ENCODE assay signal across 12 cellular contexts in the genomic region with DNA sequence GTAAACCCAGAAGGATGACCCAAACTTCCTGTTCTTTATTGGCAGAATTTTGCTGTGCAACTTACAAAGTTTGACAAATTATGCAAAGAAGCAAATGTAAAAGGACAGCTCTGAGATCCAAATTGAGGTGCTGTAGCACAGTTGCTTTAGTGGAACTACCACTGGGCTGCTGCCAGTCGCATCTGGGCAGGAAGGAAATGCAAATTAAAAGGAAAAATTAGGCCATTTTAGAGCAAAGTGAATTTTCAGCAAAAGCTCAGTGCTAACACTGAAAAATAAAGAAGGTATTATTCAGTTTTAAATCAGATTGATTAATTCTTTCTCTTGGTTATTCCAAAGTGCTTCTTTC.
DNase-seq lines count a peak whose midpoint lies in the region; ATAC-seq, FAIRE-seq and TF ChIP-seq lines count a peak whose summit lies in the region.
"Had no signal": no experiment of that assay in that cellular context is flagged by ENCODE, and none has a peak within 500 bp of the region (broad histone marks: within the 10 kb centered on the region; RNA-seq: fewer than 3 reads in every experiment).

No MANE protein-coding gene starts in this region.

- intact Hi-C loops in left ventricle myocardium inferior (cut with micrococcal nuclease) (loop anchor here (10.0 kb wide), 1 partner anchor 532 kb away; no protein-coding TSS in a partner anchor), left ventricle myocardium superior (cut with micrococcal nuclease) (loop anchor here (5.0 kb wide), 1 partner anchor 525 kb away; no protein-coding TSS in a partner anchor)

- H3K4me3 ChIP-seq in left ventricle myocardium inferior = peak overlapping the region; percentile 40
- no peak overlapping the region for H3K4me3 ChIP-seq in suprapubic skin
- no peak overlapping the region for H3K4me3 ChIP-seq in small intestine (ENCODE audit: low read depth in 1 of 2, low read length in 2 of 2)
- H3K4me3 ChIP-seq: lower lobe of right lung had no signal

- FAIRE-seq in small intestine (lab: Jason Lieb, UNC) = no peak

- no peak for TF ChIP-seq CTCF in left ventricle myocardium inferior (IDR thresholded peaks at IDR 0.05; ENCODE audit: borderline replicate concordance)
- TF ChIP-seq CTCF in suprapubic skin (IDR thresholded peaks at IDR 0.05) = no peak

- no peak for TF ChIP-seq POLR2A in suprapubic skin (IDR thresholded peaks at IDR 0.05)

- H3K9me3 ChIP-seq in left ventricle myocardium inferior (replicated peaks) (no peaks in the 10 kb centered on the region), suprapubic skin (no peaks in the 10 kb centered on the region), small intestine (ENCODE audit: control insufficient read depth, low read depth) (no peaks in the 10 kb centered on the region)
- H3K9me3 ChIP-seq: lower lobe of right lung had no signal

- no peaks in the 10 kb centered on the region for H3K36me3 ChIP-seq in left ventricle myocardium inferior
- H3K36me3 ChIP-seq in suprapubic skin = no peaks in the 10 kb centered on the region
- H3K36me3 ChIP-seq in small intestine (ENCODE audit: control insufficient read depth in 2 of 2, insufficient read depth in 2 of 2, low read length in 2 of 2) = no peaks in the 10 kb centered on the region
- H3K36me3 ChIP-seq: lower lobe of right lung had no signal

- ATAC-seq in left ventricle myocardium superior = no peak
- peak; percentile 24 for ATAC-seq in HG03135 (IDR thresholded peaks at IDR 0.05; ENCODE audit: unreplicated experiment)
- no peak for ATAC-seq in GM21360 (IDR thresholded peaks at IDR 0.05; ENCODE audit: unreplicated experiment)
- ATAC-seq: lower lobe of right lung; stimulated activated naive CD8-positive, alpha-beta T cell treated with anti-CD3 and anti-CD28 coated beads, Interleukin-15, amount 100 ng/mL, for 72 hours had no signal

- no peak for DNase-seq in left ventricle myocardium inferior
- no peak for DNase-seq in left ventricle myocardium superior
- no peak for DNase-seq in suprapubic skin (ENCODE audit: low spot score in 2 of 2)
- DNase-seq in small intestine = no peak
- no peak for DNase-seq in DMS53 (lab: John Stamatoyannopoulos, UW)
- DNase-seq: activated naive CD8-positive, alpha-beta T cell treated with anti-CD3 and anti-CD28 coated beads, Interleukin-2, amount 10 ng/mL, durations not matched to agents 7 days and 5 days; lower lobe of right lung; NK-92 treated with Interleukin-12 subunit alpha and Interleukin-12 subunit beta, amount 100 ng/mL, for 24 hours; stimulated activated naive CD8-positive, alpha-beta T cell treated with anti-CD3 and anti-CD28 coated beads, Interleukin-15, amount 100 ng/mL, for 72 hours had no signal

- peaks cover 14% of the 10 kb centered on the region for H3K4me1 ChIP-seq in left ventricle myocardium inferior
- peaks cover 16% of the 10 kb centered on the region for H3K4me1 ChIP-seq in suprapubic skin
- H3K4me1 ChIP-seq in small intestine (ENCODE audit: control insufficient read depth in 2 of 2, insufficient read depth in 1 of 2, low read depth in 1 of 2, low read length in 1 of 2) = no peaks in the 10 kb centered on the region

- WGBS in suprapubic skin = 59% methylated on average over 1 of the region's 1 CpG
- 26 to 41% (median 36%) methylated on average over 1 of the region's 1 CpG for WGBS in small intestine, 3 donors

- H3K27ac ChIP-seq in left ventricle myocardium inferior (replicated peaks) (peak overlapping the region; percentile 12), cingulate gyrus (ENCODE audit: low read depth, low read length) (peak overlapping the region; percentile 61), suprapubic skin (peak overlapping the region; percentile 23), small intestine (ENCODE audit: low read depth in 1 of 2, low read length in 1 of 2) (no peak overlapping the region)
- H3K27ac ChIP-seq: lower lobe of right lung had no signal

- no peak for TF ChIP-seq EP300 in suprapubic skin (IDR thresholded peaks at IDR 0.05)

- H3K27me3 ChIP-seq in left ventricle myocardium inferior (ENCODE audit: low read depth) (no peaks in the 10 kb centered on the region), suprapubic skin (no peaks in the 10 kb centered on the region), small intestine (ENCODE audit: control insufficient read depth in 2 of 2, insufficient read depth in 2 of 2, low read length in 2 of 2) (no peaks in the 10 kb centered on the region)

Comparison
In these comparisons a context has a peak if more than half of its experiments do, and no peak if none do; other contexts are left out.
1. H3K27ac ChIP-seq: peak in left ventricle myocardium inferior (single experiment), cingulate gyrus (single experiment) and suprapubic skin (single experiment); none in small intestine (0 of 2).